In genomic region chr4:154049457-154050181, GRCh38 we compare ENCODE assay signal across 13 cellular contexts.
DNase-seq lines count a peak whose midpoint lies in the region; ATAC-seq, FAIRE-seq and TF ChIP-seq lines count a peak whose summit lies in the region.
"Had no signal": no experiment of that assay in that cellular context is flagged by ENCODE, and none has a peak within 500 bp of the region (broad histone marks: within the 10 kb centered on the region; RNA-seq: fewer than 3 reads in every experiment).

No MANE protein-coding gene starts in this region.

- TF ChIP-seq CTCF in K562 (IDR thresholded peaks at IDR 0.05 in 2 of 3, conservative IDR thresholded peaks at IDR 0.05 in 1 of 3; ENCODE audit: insufficient read depth in 2 of 3, low read depth in 1 of 3, low read length in 3 of 3) (peak; percentile 25 to 38 (median 29); a peak in 1 of 6 replicates), liver (IDR thresholded peaks at IDR 0.05; ENCODE audit: low read depth, low read length, missing input control) (peak; percentile 26), RWPE1 (conservative IDR thresholded peaks at IDR 0.05; ENCODE audit: low read depth) (no peak)

- H4K20me1 ChIP-seq in K562 (replicated peaks; ENCODE audit: control insufficient read depth, insufficient read depth, low read length) = no peaks in the 10 kb centered on the region

- peak; percentile 67 for FAIRE-seq in K562 (lab: Jason Lieb, UNC)
- FAIRE-seq: colon had no signal

- BruUV-seq in K562 (replicated peaks; lab: Mats Ljungman, UMichigan) = no TSS peak

- TF ChIP-seq EP300 in K562 (IDR thresholded peaks at IDR 0.05; ENCODE audit: low read length) = no peak

- H3K27ac ChIP-seq in K562 (ENCODE audit: extremely low read depth, low read depth, low read length) (no peak overlapping the region), liver (ENCODE audit: low read depth in 1 of 2, low read length in 2 of 2) (no peak overlapping the region), RWPE1 (no peak overlapping the region)

- no peaks in the 10 kb centered on the region for H3K79me2 ChIP-seq in K562 (ENCODE audit: control insufficient read depth, insufficient read depth, low read length)

- no peak overlapping the region for H3K4me2 ChIP-seq in K562 (ENCODE audit: insufficient read depth, low read length)

- no peak overlapping the region for H2AFZ ChIP-seq in K562 (ENCODE audit: low read depth, low read length)

- DNase-seq in D341Med (ENCODE audit: low spot score) (peak; percentile 67), KBM-7 (peak; percentile 20), K562 (ENCODE audit: extremely low read depth in 1 of 4, low spot score in 3 of 4) (peak; percentile 14 to 48 (median 22)), medulla oblongata (ENCODE audit: extremely low spot score) (no peak), RWPE1 (ENCODE audit: low spot score) (no peak), NCI-H2196 treated with DMSO at 0.1 percent for 48 hours (lab: John Stamatoyannopoulos, UW; ENCODE audit: unreplicated experiment) (no peak)
- no peak for DNase-seq in activated CD8-positive, alpha-beta memory T cell treated with anti-CD3 and anti-CD28 coated beads for 24 hours
- DNase-seq: activated CD4-positive, alpha-beta T cell treated with anti-CD3 and anti-CD28 coated beads, Interleukin-2, amount 50 U/mL, for 1 hour; GDM1; NCI-H524 had no signal

- in situ Hi-C loops in KBM-7 (cut with MboI; ENCODE audit: low pct_unique_long_range_greater_than_20kb, low sequenced_read_pairs) = no loop called here
- in situ Hi-C loops in K562 (cut with MboI) = no loop called here

- 2% methylated on average over 6 of the region's 6 CpGs for WGBS in K562 (ENCODE audit: insufficient coverage, low coverage, missing lambda C conversion rate)
- 65% methylated on average over 6 of the region's 6 CpGs for WGBS in liver

- intact Hi-C loops in K562 (cut with micrococcal nuclease) = no loop called here

- H3K9me1 ChIP-seq in K562 (ENCODE audit: control insufficient read depth, insufficient read depth, low read length) = no peaks in the 10 kb centered on the region

- H3K4me3 ChIP-seq in K562 = no peak overlapping the region
- no peak overlapping the region for H3K4me3 ChIP-seq in liver (ENCODE audit: low read depth in 1 of 3, low read length in 3 of 3)

- POLR2A ChIA-PET in K562 (lab: Yijun Ruan, JAX) = no interaction called here
- POLR2A ChIA-PET in RWPE1 (lab: Yijun Ruan, JAX; ENCODE audit: low non-redundant PET) = no interaction called here

- H3K27me3 ChIP-seq in K562 (ENCODE audit: control insufficient read depth in 2 of 2, insufficient read depth in 2 of 2, low read length in 2 of 2) (no peaks in the 10 kb centered on the region), liver (ENCODE audit: control insufficient read depth in 4 of 4, insufficient read depth in 4 of 4, low read length in 3 of 4) (no peaks in the 10 kb centered on the region)

- no peak for TF ChIP-seq POLR2A in K562 (conservative IDR thresholded peaks at IDR 0.05)

- peak; percentile 87 for ATAC-seq in K562
- ATAC-seq: left colon had no signal

- no peaks in the 10 kb centered on the region for H3K9me3 ChIP-seq in K562 (replicated peaks; ENCODE audit: control insufficient read depth, insufficient read depth, low read depth, low read length)
- peaks cover 0 to 2% (median 1%) of the 10 kb centered on the region in 4 donors for H3K9me3 ChIP-seq in liver (ENCODE audit: control insufficient read depth in 4 of 4, low read length in 3 of 4)

- H3K36me3 ChIP-seq in K562 (ENCODE audit: control insufficient read depth, insufficient read depth, low read length) (no peaks in the 10 kb centered on the region), liver (ENCODE audit: control insufficient read depth in 4 of 4, insufficient read depth in 3 of 4, low read depth in 1 of 4, low read length in 3 of 4) (no peaks in the 10 kb centered on the region)

- CTCF ChIA-PET in K562 (lab: Yijun Ruan, JAX; ENCODE audit: low intra/inter-chr PET ratio) = no interaction called here
- CTCF ChIA-PET in RWPE1 (lab: Yijun Ruan, JAX) = interaction anchor here (0.7 to 0.9 kb wide), 2 partner anchors 264 to 1111 kb away, joined by 3 read pairs; no protein-coding TSS in a partner anchor

- H3K4me1 ChIP-seq in K562 (replicated peaks in 1 of 2; ENCODE audit: control insufficient read depth in 2 of 2, insufficient read depth in 2 of 2, low read length in 2 of 2) = no peaks in the 10 kb centered on the region
- H3K4me1 ChIP-seq in liver (ENCODE audit: control insufficient read depth in 4 of 4, insufficient read depth in 4 of 4, low read length in 3 of 4) = peaks cover 3 to 21% (median 14%) of the 10 kb centered on the region in 4 donors

- H3K9ac ChIP-seq in K562 (ENCODE audit: insufficient read depth in 1 of 2, low read depth in 2 of 2, low read length in 2 of 2) (no peak overlapping the region), liver (ENCODE audit: low read depth in 1 of 2, low read length in 2 of 2) (no peak overlapping the region)

- 0 out of 4 replicates have a peak, but pooled peaks of 1 of the 2 experiments have one; percentile 8 for TF ChIP-seq RAD21 in K562 (CRISPR knock-in tag; conservative IDR thresholded peaks at IDR 0.05 in 1 of 2, IDR thresholded peaks at IDR 0.05 in 1 of 2)
- TF ChIP-seq RAD21 in liver (IDR thresholded peaks at IDR 0.05) = peak; percentile 51 to 57

TF ChIP-seq in K562, 482 proteins besides CTCF, POLR2A, EP300 and RAD21:
- TF ChIP-seq STAT5B (CRISPR knock-in tag; IDR thresholded peaks at IDR 0.05) (no peak), ZNF23 (CRISPR knock-in tag; IDR thresholded peaks at IDR 0.05) (no peak), KDM4B (IDR thresholded peaks at IDR 0.05; ENCODE audit: borderline replicate concordance in 2 of 2, low read depth in 1 of 2) (no peak)

TF ChIP-seq in liver, 16 proteins besides CTCF, POLR2A, EP300 and RAD21:
- no peak for TF ChIP-seq TAF1 (conservative IDR thresholded peaks at IDR 0.05)

Comparison
In these comparisons a context has a peak if more than half of its experiments do, and no peak if none do; other contexts are left out.
1. DNase-seq: peak in D341Med (single experiment), KBM-7 (single experiment) and K562 (4 of 4); none in medulla oblongata (single experiment), activated CD8-positive, alpha-beta memory T cell treated with anti-CD3 and anti-CD28 coated beads for 24 hours (single experiment), RWPE1 (single experiment) and NCI-H2196 treated with DMSO at 0.1 percent for 48 hours (single experiment).